In the genomic region with DNA sequence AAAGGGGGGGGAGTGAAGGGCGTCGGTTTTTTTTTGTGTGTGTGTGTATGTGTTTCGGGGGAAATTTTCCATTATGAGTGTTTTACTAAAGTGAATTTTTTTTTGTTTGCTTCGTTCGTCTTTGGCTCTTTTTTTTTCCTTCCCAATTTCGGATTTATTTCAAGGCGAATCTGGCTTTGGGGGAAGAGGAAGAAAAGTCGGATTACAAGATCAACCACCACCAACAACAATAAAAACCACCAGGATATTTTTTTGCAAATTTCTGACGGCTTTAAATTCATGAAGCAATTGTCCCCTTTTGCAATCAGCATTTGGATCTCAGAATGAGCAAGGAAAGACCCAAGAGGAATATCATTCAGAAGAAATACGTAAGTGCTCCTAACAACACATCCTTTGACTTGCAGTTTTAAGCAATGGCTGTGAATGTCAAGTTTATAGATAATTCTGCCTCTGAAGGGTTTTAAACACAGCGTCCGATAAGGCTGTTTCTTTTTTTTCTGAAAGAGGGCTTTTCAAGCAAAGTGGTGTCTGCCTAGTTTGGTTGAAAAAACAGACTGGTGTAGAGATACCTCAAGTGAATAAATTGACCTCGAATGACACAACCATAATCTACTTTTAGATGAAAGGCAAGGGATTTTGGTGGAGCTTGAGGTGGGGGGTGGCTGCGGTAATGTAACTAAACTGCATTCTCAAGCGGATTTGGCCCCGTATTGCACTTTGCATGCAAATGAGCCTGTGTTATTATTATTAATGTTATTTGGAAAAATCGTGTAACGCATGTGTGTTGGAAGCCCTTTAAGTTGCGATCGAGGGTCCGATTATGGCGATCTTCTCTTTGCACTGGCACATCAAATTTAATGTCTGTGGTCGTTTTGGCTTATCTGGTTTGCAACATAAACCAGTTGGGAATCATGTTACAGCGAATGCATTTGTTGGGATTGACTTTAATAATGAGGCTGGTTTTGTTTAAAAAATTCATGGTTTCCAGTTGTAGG, we compare ENCODE assay signal across 9 cellular contexts. TPM values are rescaled to one million over a fixed set of nuclear protein-coding genes. Genes with fewer than 3 reads are reported as not detected.
DNase-seq lines count a peak whose midpoint lies in the region; ATAC-seq, FAIRE-seq and TF ChIP-seq lines count a peak whose summit lies in the region.
"Had no signal": no experiment of that assay in that cellular context is flagged by ENCODE, and none has a peak within 500 bp of the region (broad histone marks: within the 10 kb centered on the region; RNA-seq: fewer than 3 reads in every experiment).

No MANE protein-coding gene starts in this region.

- TF ChIP-seq CTCF in Peyer's patch (IDR thresholded peaks at IDR 0.05) = no peak
- no peak for TF ChIP-seq CTCF in choroid plexus epithelial cell (conservative IDR thresholded peaks at IDR 0.05; ENCODE audit: low read depth, low read length)

- no peaks in the 10 kb centered on the region for H3K36me3 ChIP-seq in Peyer's patch
- no peaks in the 10 kb centered on the region for H3K36me3 ChIP-seq in muscle layer of duodenum (ENCODE audit: control insufficient read depth in 1 of 2, insufficient read depth in 2 of 2, low read length in 2 of 2)

- H3K4me3 ChIP-seq in Peyer's patch = peak overlapping the region; percentile 61 to 93 (median 87)
- H3K4me3 ChIP-seq in choroid plexus epithelial cell (ENCODE audit: low read depth, low read length) = peak overlapping the region; percentile 89
- peak overlapping the region; percentile 90 to 91 for H3K4me3 ChIP-seq in muscle layer of duodenum (ENCODE audit: low read depth in 1 of 2, low read length in 2 of 2)

- ATAC-seq in GM21619 (IDR thresholded peaks at IDR 0.05; ENCODE audit: unreplicated experiment) = no peak

- H3K27ac ChIP-seq in Peyer's patch = peak overlapping the region; percentile 92 to 97 (median 95)
- peak overlapping the region; percentile 86 for H3K27ac ChIP-seq in muscle layer of duodenum (ENCODE audit: low read length)

- TF ChIP-seq POLR2A in Peyer's patch (IDR thresholded peaks at IDR 0.05) = no peak

- no peak for FAIRE-seq in frontal cortex (lab: Jason Lieb, UNC)
- FAIRE-seq: A204.1 had no signal

- no peaks in the 10 kb centered on the region for H3K9me3 ChIP-seq in Peyer's patch
- H3K9me3 ChIP-seq in muscle layer of duodenum (ENCODE audit: control insufficient read depth in 1 of 2, low read length in 2 of 2) = no peaks in the 10 kb centered on the region

- H3K4me1 ChIP-seq in Peyer's patch = peaks cover 0 to 26% (median 0%) of the 10 kb centered on the region in 4 donors
- peaks cover 0 to 5% of the 10 kb centered on the region in 2 donors for H3K4me1 ChIP-seq in muscle layer of duodenum (ENCODE audit: control insufficient read depth in 1 of 2, insufficient read depth in 2 of 2, low read length in 2 of 2)

- H3K27me3 ChIP-seq in Peyer's patch = no peaks in the 10 kb centered on the region
- H3K27me3 ChIP-seq in muscle layer of duodenum (ENCODE audit: low read depth, low read length) = no peaks in the 10 kb centered on the region

- DNase-seq in DMS 273 (lab: John Stamatoyannopoulos, UW; ENCODE audit: unreplicated experiment) = peak; percentile 55
- DNase-seq in DMS 273 treated with DMSO at 0.1 percent for 48 hours (lab: John Stamatoyannopoulos, UW) = no peak
- DNase-seq in Peyer's patch = no peak
- peak; percentile 32 for DNase-seq in choroid plexus epithelial cell (ENCODE audit: low read depth)
- no peak for DNase-seq in NCI-H1092 (lab: John Stamatoyannopoulos, UW)
- DNase-seq in frontal cortex (ENCODE audit: low spot score in 2 of 2) = no peak

RNA-seq across cellular contexts. Expression of gene JARID2, which starts 0.6 kb away (rescaled TPM):
- total RNA-seq in Peyer's patch (10 to 100 TPM; 12.1 to 33.8 (median 17.0) TPM), frontal cortex (16.3 TPM)

Comparison
In these comparisons a context has a peak if more than half of its experiments do, and no peak if none do; other contexts are left out.
1. DNase-seq: peak in DMS 273 (single experiment) and choroid plexus epithelial cell (single experiment); none in DMS 273 treated with DMSO at 0.1 percent for 48 hours (single experiment), Peyer's patch (0 of 3), NCI-H1092 (single experiment) and frontal cortex (0 of 2).
2. Peak in every context shown above with its lines, with median percentiles within 50 percentile points of each other: H3K4me3 ChIP-seq.